ENCODE assay signal across 6 cellular contexts in genomic region chr9:74348777-74349176, GRCh38.
"Had no signal": no experiment of that assay in that cellular context is flagged by ENCODE, and none has a peak within 500 bp of the region (broad histone marks: within the 10 kb centered on the region; RNA-seq: fewer than 3 reads in every experiment).

No MANE protein-coding gene starts in this region.

- H3K27ac ChIP-seq: HL-60 had no signal

- ATAC-seq: HepG2, K562 had no signal

- DNase-seq: IMR-90, KBM-7, KG1 had no signal

- H3K4me3 ChIP-seq: K562 had no signal
